8 cellular contexts compared by ENCODE assay signal in genomic region chr4:39637572-39638357, GRCh38. TPM values are rescaled to one million over a fixed set of nuclear protein-coding genes. Genes with fewer than 3 reads are reported as not detected.
DNase-seq lines count a peak whose midpoint lies in the region; ATAC-seq lines count a peak whose summit lies in the region.

No MANE protein-coding gene starts in this region.

- DNase-seq in DMS79 treated with DMSO at 0.1 percent for 48 hours (lab: John Stamatoyannopoulos, UW) (peak; percentile 17), DMS79 (lab: John Stamatoyannopoulos, UW) (no peak), NCI-H748 (lab: John Stamatoyannopoulos, UW; ENCODE audit: unreplicated experiment) (peak; percentile 52), Right ventricle myocardium superior (peak; percentile 77), occipital lobe (lab: John Stamatoyannopoulos, UW) (peak; percentile 51)
- peak in 1 of 2 donors; percentile 18 for DNase-seq in activated naive CD4-positive, alpha-beta T cell treated with anti-CD3 and anti-CD28 coated beads, Interleukin-2, amount 50 U/mL, for 72 hours (ENCODE audit: low spot score in 2 of 2)

- H3K36me3 Mint-ChIP-seq in activated naive CD4-positive, alpha-beta T cell treated with anti-CD3 and anti-CD28 coated beads, Interleukin-2, amount 50 U/mL, for 72 hours: no peaks in the 10 kb centered on the region

- H3K9me3 Mint-ChIP-seq in activated naive CD4-positive, alpha-beta T cell treated with anti-CD3 and anti-CD28 coated beads, Interleukin-2, amount 50 U/mL, for 72 hours: no peaks in the 10 kb centered on the region

- intact Hi-C loops in Right ventricle myocardium superior (cut with DNase I): loop anchor here (2.0 to 5.0 kb wide), 2 partner anchors 110 to 339 kb away; partner anchors contain the start of genes PDS5A and UGDH

- ATAC-seq in HG02885 (IDR thresholded peaks at IDR 0.05; ENCODE audit: poor library complexity, unreplicated experiment): peak; percentile 13
- peak; percentile 13 to 36 for ATAC-seq in activated naive CD4-positive, alpha-beta T cell treated with anti-CD3 and anti-CD28 coated beads, Interleukin-2, amount 50 U/mL, for 72 hours
- peak; percentile 58 for ATAC-seq in Right ventricle myocardium superior (ENCODE audit: poor library complexity)
- no peak for ATAC-seq in HG03469 (IDR thresholded peaks at IDR 0.05; ENCODE audit: unreplicated experiment)

- H3K27ac Mint-ChIP-seq in activated naive CD4-positive, alpha-beta T cell treated with anti-CD3 and anti-CD28 coated beads, Interleukin-2, amount 50 U/mL, for 72 hours: peak overlapping the region; percentile 39 to 86

RNA-seq across cellular contexts. Expression of gene SMIM14, which starts 0.9 kb away (rescaled TPM):
- 1 to 10 TPM; 1.3 to 4.7 TPM for total RNA-seq in activated naive CD4-positive, alpha-beta T cell treated with anti-CD3 and anti-CD28 coated beads, Interleukin-2, amount 50 U/mL, for 72 hours
- total RNA-seq in Right ventricle myocardium superior (11.3 TPM), occipital lobe (59.9 TPM)
